ENCODE assay signal across 8 cellular contexts in genomic region chr9:20640331-20641187, GRCh38. TPM values are rescaled to one million over a fixed set of nuclear protein-coding genes. Genes with fewer than 3 reads are reported as not detected.
DNase-seq lines count a peak whose midpoint lies in the region; ATAC-seq and TF ChIP-seq lines count a peak whose summit lies in the region.

No MANE protein-coding gene starts in this region.

- H3K27me3 Mint-ChIP-seq in activated CD8-positive, alpha-beta T cell treated with anti-CD3 and anti-CD28 coated beads, Interleukin-2, amount 10 ng/mL, durations not matched to agents 7 days and 5 days (ENCODE audit: low read depth): peaks cover 5% of the 10 kb centered on the region

- no peak overlapping the region for H2AK5ac ChIP-seq in mesendoderm (ENCODE audit: low read length)

- no peak overlapping the region for H3K4me2 ChIP-seq in mesendoderm (ENCODE audit: low read length)

- DNase-seq in NCI-H1694 (lab: John Stamatoyannopoulos, UW): peak; percentile 97
- DNase-seq in activated CD8-positive, alpha-beta T cell treated with anti-CD3 and anti-CD28 coated beads, Interleukin-2, amount 10 ng/mL, durations not matched to agents 7 days and 5 days: peak; percentile 68
- DNase-seq in fibroblast of pulmonary artery (ENCODE audit: low read depth): peak; percentile 25
- peak; percentile 75 to 82 for DNase-seq in stimulated activated CD4-positive, alpha-beta T cell treated with anti-CD3 and anti-CD28 coated beads, Interleukin-2, amount 100 ng/mL, for 24 hours
- DNase-seq in mesendoderm: no peak
- DNase-seq in coronary artery (ENCODE audit: low spot score): no peak

- no peak overlapping the region for H2BK15ac ChIP-seq in mesendoderm (replicated peaks; ENCODE audit: low read depth)

- H3K79me1 ChIP-seq in mesendoderm (ENCODE audit: low read length): no peaks in the 10 kb centered on the region

- H3K27ac Mint-ChIP-seq in activated CD8-positive, alpha-beta T cell treated with anti-CD3 and anti-CD28 coated beads, Interleukin-2, amount 10 ng/mL, durations not matched to agents 7 days and 5 days: peak overlapping the region; percentile 73

- no peak overlapping the region for H3K4me3 Mint-ChIP-seq in activated CD8-positive, alpha-beta T cell treated with anti-CD3 and anti-CD28 coated beads, Interleukin-2, amount 10 ng/mL, durations not matched to agents 7 days and 5 days

- POLR2A ChIA-PET in activated CD8-positive, alpha-beta T cell treated with anti-CD3 and anti-CD28 coated beads, Interleukin-2, amount 10 ng/mL, durations not matched to agents 7 days and 5 days (lab: Charles Lee): interaction anchor here (1.4 kb wide), 1 partner anchor 18 kb away, joined by 3 read pairs; no protein-coding TSS in a partner anchor

- no peak overlapping the region for H3K4ac ChIP-seq in mesendoderm (ENCODE audit: low read depth, low read length)

- no peaks in the 10 kb centered on the region for H3K27me3 ChIP-seq in mesendoderm (ENCODE audit: insufficient read depth, low read length, poor library complexity)

- no CpG with 5 or more reads among the region's 7 CpGs for WGBS in mesendoderm (ENCODE audit: extremely low coverage, insufficient coverage, low lambda C conversion rate)

- H3K4me3 ChIP-seq in fibroblast of pulmonary artery (replicated peaks; ENCODE audit: low read depth, low read length): no peak overlapping the region
- no peak overlapping the region for H3K4me3 ChIP-seq in mesendoderm (ENCODE audit: low read length)
- H3K4me3 ChIP-seq in coronary artery: no peak overlapping the region

- ATAC-seq in GM18520 (IDR thresholded peaks at IDR 0.05; ENCODE audit: unreplicated experiment) (peak; percentile 84), HG02642 (IDR thresholded peaks at IDR 0.05; ENCODE audit: poor library complexity, unreplicated experiment) (peak; percentile 91)
- peak; percentile 91 for ATAC-seq in activated CD8-positive, alpha-beta T cell treated with anti-CD3 and anti-CD28 coated beads, Interleukin-2, amount 10 ng/mL, durations not matched to agents 7 days and 5 days

- CTCF ChIA-PET in activated CD8-positive, alpha-beta T cell treated with anti-CD3 and anti-CD28 coated beads, Interleukin-2, amount 10 ng/mL, durations not matched to agents 7 days and 5 days (lab: Charles Lee): interaction anchor here (0.9 to 1.3 kb wide), 5 partner anchors 16 to 301 kb away, joined by 3 to 6 read pairs (median 3); partner anchors contain the start of gene FOCAD

- no peak overlapping the region for H2BK5ac ChIP-seq in mesendoderm (ENCODE audit: low read length)

- peaks cover 16% of the 10 kb centered on the region for H3K4me1 Mint-ChIP-seq in activated CD8-positive, alpha-beta T cell treated with anti-CD3 and anti-CD28 coated beads, Interleukin-2, amount 10 ng/mL, durations not matched to agents 7 days and 5 days (ENCODE audit: low read depth)

- H3K36me3 Mint-ChIP-seq in activated CD8-positive, alpha-beta T cell treated with anti-CD3 and anti-CD28 coated beads, Interleukin-2, amount 10 ng/mL, durations not matched to agents 7 days and 5 days (ENCODE audit: low read depth): peaks cover 1% of the 10 kb centered on the region

- no peak overlapping the region for H3K23ac ChIP-seq in mesendoderm (ENCODE audit: low read length)

- H3K9me3 Mint-ChIP-seq in activated CD8-positive, alpha-beta T cell treated with anti-CD3 and anti-CD28 coated beads, Interleukin-2, amount 10 ng/mL, durations not matched to agents 7 days and 5 days (ENCODE audit: insufficient read depth): no peaks in the 10 kb centered on the region

- no peak overlapping the region for H3K27ac ChIP-seq in mesendoderm (ENCODE audit: low read depth, low read length)
- H3K27ac ChIP-seq in coronary artery: no peak overlapping the region

- H3K79me2 ChIP-seq in mesendoderm (ENCODE audit: control insufficient read depth, insufficient read depth, low read length): no peaks in the 10 kb centered on the region

- no peak overlapping the region for H2BK120ac ChIP-seq in mesendoderm (ENCODE audit: low read depth, low read length)

- H4K5ac ChIP-seq in mesendoderm (ENCODE audit: low read length): no peak overlapping the region

- H3K56ac ChIP-seq in mesendoderm (ENCODE audit: low read length): no peak overlapping the region

- H3K9ac ChIP-seq in mesendoderm (ENCODE audit: low read length): no peak overlapping the region

- TF ChIP-seq CTCF in fibroblast of pulmonary artery (IDR thresholded peaks at IDR 0.05; ENCODE audit: low read length, missing control alignments): no peak
- TF ChIP-seq CTCF in coronary artery (IDR thresholded peaks at IDR 0.05): no peak

- H3K18ac ChIP-seq in mesendoderm (ENCODE audit: low read length): no peak overlapping the region

- H4K8ac ChIP-seq in mesendoderm (ENCODE audit: low read depth, low read length): no peak overlapping the region

- no peaks in the 10 kb centered on the region for H3K4me1 ChIP-seq in mesendoderm (ENCODE audit: control insufficient read depth, low read depth, low read length)

- no peaks in the 10 kb centered on the region for H3K36me3 ChIP-seq in mesendoderm (ENCODE audit: control insufficient read depth, insufficient read depth, low read length)

RNA-seq across cellular contexts. Expression of gene MLLT3, which starts 18.3 kb away (rescaled TPM):
- 100 to 1,000 TPM; 112 to 114 TPM for total RNA-seq in activated CD8-positive, alpha-beta T cell treated with anti-CD3 and anti-CD28 coated beads, Interleukin-2, amount 10 ng/mL, durations not matched to agents 7 days and 5 days
- 1.8 TPM for polyA plus RNA-seq in mesendoderm (2013, experiment 1 of 2)
- polyA plus RNA-seq in mesendoderm (2013, experiment 2 of 2): 2.0 TPM

RNA-seq across cellular contexts. Expression of gene FOCAD, which starts 43.5 kb away (rescaled TPM):
- total RNA-seq in activated CD8-positive, alpha-beta T cell treated with anti-CD3 and anti-CD28 coated beads, Interleukin-2, amount 10 ng/mL, durations not matched to agents 7 days and 5 days: 10 to 100 TPM; 31.5 to 32.8 TPM
- 12.7 TPM for polyA plus RNA-seq in mesendoderm (2013, experiment 1 of 2)
- polyA plus RNA-seq in mesendoderm (2013, experiment 2 of 2): 13.1 TPM

Comparison
In these comparisons a context has a peak if more than half of its experiments do, and no peak if none do; other contexts are left out.
1. DNase-seq: peak in NCI-H1694 (single experiment), activated CD8-positive, alpha-beta T cell treated with anti-CD3 and anti-CD28 coated beads, Interleukin-2, amount 10 ng/mL, durations not matched to agents 7 days and 5 days (single experiment), fibroblast of pulmonary artery (single experiment) and stimulated activated CD4-positive, alpha-beta T cell treated with anti-CD3 and anti-CD28 coated beads, Interleukin-2, amount 100 ng/mL, for 24 hours (2 of 2); none in mesendoderm (single experiment) and coronary artery (single experiment).
2. Peak in every context shown above with its lines, with median percentiles within 50 percentile points of each other: ATAC-seq.